Comparison of ENCODE assay signal across 20 cellular contexts in the genomic region with DNA sequence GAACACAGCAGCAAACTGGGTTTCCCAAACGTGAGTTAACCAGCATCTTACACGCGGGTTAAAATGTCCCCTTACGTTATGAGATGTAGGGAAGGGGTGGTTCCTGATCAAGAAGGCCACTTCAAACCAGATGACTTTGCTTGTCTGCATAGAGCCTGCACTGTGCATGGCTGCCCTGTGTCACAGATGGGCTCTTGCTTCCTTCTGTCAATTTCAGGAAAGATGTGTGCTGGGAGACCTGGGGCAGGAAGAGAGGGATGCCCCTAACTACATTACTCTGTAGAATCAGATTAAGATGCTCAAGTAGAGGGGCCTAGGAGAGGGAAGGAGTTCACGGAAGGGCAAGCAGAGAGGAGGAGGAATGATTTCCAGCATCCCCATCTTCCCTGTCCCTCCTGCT.
"Had no signal": no experiment of that assay in that cellular context is flagged by ENCODE, and none has a peak within 500 bp of the region (broad histone marks: within the 10 kb centered on the region; RNA-seq: fewer than 3 reads in every experiment).

No MANE protein-coding gene starts in this region.

- H2AFZ ChIP-seq: hepatocyte had no signal

- H3K4me2 ChIP-seq: hepatocyte had no signal

- H3K27me3 Mint-ChIP-seq: activated naive CD8-positive, alpha-beta T cell had no signal

- H3K9me3 ChIP-seq: left ventricle myocardium inferior, transverse colon had no signal

- H3K9me3 Mint-ChIP-seq: natural killer cell; T-helper 2 cell treated with Interferon-gamma antibody and Interleukin-4, amounts not matched to agents 5 μg/mL and 100 μg/mL, for 36 hours had no signal

- H3K27me3 ChIP-seq: hepatocyte, transverse colon had no signal

- H3K36me3 ChIP-seq: left ventricle myocardium inferior, transverse colon had no signal

- H3K27ac ChIP-seq: coronary artery, hepatocyte, left ventricle myocardium inferior, skin epidermis, transverse colon had no signal

- H3K4me3 Mint-ChIP-seq: activated CD4-positive, alpha-beta T cell treated with anti-CD3 and anti-CD28 coated beads, Interleukin-2, amount 10 ng/mL, durations not matched to agents 7 days and 5 days; activated naive CD8-positive, alpha-beta T cell; brain; natural killer cell; T-helper 2 cell treated with Interferon-gamma antibody and Interleukin-4, amounts not matched to agents 5 μg/mL and 100 μg/mL, for 36 hours had no signal

- ATAC-seq: esophagus mucosa; natural killer cell; stimulated activated naive CD8-positive, alpha-beta T cell treated with anti-CD3 and anti-CD28 coated beads, Interleukin-15, Interleukin-2, amounts not matched to agents 100 U/mL and 50 U/mL, for 24 hours had no signal

- H3K79me2 ChIP-seq: hepatocyte had no signal

- H3K36me3 Mint-ChIP-seq: activated naive CD8-positive, alpha-beta T cell; brain had no signal

- H3K27ac Mint-ChIP-seq: activated CD4-positive, alpha-beta T cell treated with anti-CD3 and anti-CD28 coated beads, Interleukin-2, amount 10 ng/mL, durations not matched to agents 7 days and 5 days; activated naive CD8-positive, alpha-beta T cell; natural killer cell; T-helper 2 cell treated with Interferon-gamma antibody and Interleukin-4, amounts not matched to agents 5 μg/mL and 100 μg/mL, for 36 hours had no signal

- DNase-seq: activated CD4-positive, alpha-beta T cell treated with anti-CD3 and anti-CD28 coated beads, Interleukin-2, amount 10 ng/mL, durations not matched to agents 7 days and 5 days; activated CD8-positive, alpha-beta memory T cell treated with anti-CD3 and anti-CD28 coated beads, Interleukin-2, amount 50 U/mL, for 48 hours; activated gamma-delta T cell treated with Interleukin-2 at 50 U/mL for 16 hours; central memory CD4-positive, alpha-beta T cell; islet precursor cell; left ventricle myocardium inferior; mesenchymal stem cell; natural killer cell; nucleus accumbens; stimulated activated CD4-positive, alpha-beta T cell treated with anti-CD3 and anti-CD28 coated beads, Interleukin-15, amount 100 ng/mL, for 24 hours; stimulated activated CD4-positive, alpha-beta T cell treated with anti-CD3 and anti-CD28 coated beads, Interleukin-4, amount 100 ng/mL, for 1 hour; stimulated activated naive CD8-positive, alpha-beta T cell treated with anti-CD3 and anti-CD28 coated beads, Interleukin-15, Interleukin-2, amounts not matched to agents 100 U/mL and 50 U/mL, for 24 hours; transverse colon had no signal

- H3K4me3 ChIP-seq: coronary artery, hepatocyte, left ventricle myocardium inferior, skin epidermis, transverse colon had no signal

- H3K4me1 ChIP-seq: transverse colon had no signal
